In the genomic region with DNA sequence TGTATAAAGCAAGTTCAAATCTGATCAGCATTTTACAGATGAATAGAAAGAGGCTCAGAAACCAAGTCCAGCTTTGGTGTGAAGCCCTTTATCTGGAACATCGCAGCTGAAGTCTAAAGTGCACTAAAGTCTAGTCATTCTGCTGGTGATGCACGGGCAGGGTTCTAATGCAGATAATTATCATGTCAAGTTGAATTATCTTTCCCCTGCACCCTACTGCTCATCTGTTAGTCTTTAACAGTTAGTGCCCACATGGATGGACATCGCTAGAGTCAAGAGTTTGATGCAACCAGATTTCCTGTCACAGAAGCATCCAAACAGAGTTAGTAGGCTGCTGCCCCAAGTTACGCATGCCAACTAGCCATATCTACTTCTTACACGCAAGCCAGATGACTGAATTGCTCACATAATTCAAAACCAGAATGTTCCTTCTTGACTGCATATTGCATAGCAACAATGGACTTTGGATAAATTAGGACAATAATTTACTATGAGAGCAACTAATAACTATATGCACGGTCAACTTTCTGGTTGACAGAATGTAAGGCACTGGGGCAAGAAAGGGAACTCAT, we compare ENCODE assay signal across 8 cellular contexts. TPM values are rescaled to one million over a fixed set of nuclear protein-coding genes. Genes with fewer than 3 reads are reported as not detected.
DNase-seq lines count a peak whose midpoint lies in the region; ATAC-seq and TF ChIP-seq lines count a peak whose summit lies in the region.

No MANE protein-coding gene starts in this region.

- H3K36me3 Mint-ChIP-seq in activated naive CD4-positive, alpha-beta T cell treated with anti-CD3 and anti-CD28 coated beads, Interleukin-2, amount 10 ng/mL, durations not matched to agents 7 days and 5 days = peaks cover 6% of the 10 kb centered on the region
- no peaks in the 10 kb centered on the region for H3K36me3 Mint-ChIP-seq in T-cell

- no peaks in the 10 kb centered on the region for H3K27me3 ChIP-seq in stomach smooth muscle (ENCODE audit: control insufficient read depth in 1 of 2, insufficient read depth in 2 of 2, low read length in 2 of 2)

- peak overlapping the region in 1 of 2 donors; percentile 22 for H3K4me3 ChIP-seq in foreskin fibroblast (ENCODE audit: low read depth in 1 of 2, low read length in 2 of 2)
- peak overlapping the region; percentile 17 to 46 for H3K4me3 ChIP-seq in stomach smooth muscle (ENCODE audit: low read length in 2 of 2)

- no peaks in the 10 kb centered on the region for H3K9me3 ChIP-seq in stomach smooth muscle (ENCODE audit: control insufficient read depth in 2 of 2, low read length in 2 of 2)

- peaks cover 7% of the 10 kb centered on the region for H3K27me3 Mint-ChIP-seq in activated naive CD4-positive, alpha-beta T cell treated with anti-CD3 and anti-CD28 coated beads, Interleukin-2, amount 10 ng/mL, durations not matched to agents 7 days and 5 days
- peaks cover 14 to 15% of the 10 kb centered on the region in 2 donors for H3K27me3 Mint-ChIP-seq in T-cell

- H3K27ac ChIP-seq in stomach smooth muscle (ENCODE audit: low read length) = no peak overlapping the region

- H3K9me3 Mint-ChIP-seq in activated naive CD4-positive, alpha-beta T cell treated with anti-CD3 and anti-CD28 coated beads, Interleukin-2, amount 10 ng/mL, durations not matched to agents 7 days and 5 days = no peaks in the 10 kb centered on the region
- no peaks in the 10 kb centered on the region for H3K9me3 Mint-ChIP-seq in T-cell

- no peak for DNase-seq in activated naive CD4-positive, alpha-beta T cell treated with anti-CD3 and anti-CD28 coated beads, Interleukin-2, amount 10 ng/mL, durations not matched to agents 7 days and 5 days
- no peak for DNase-seq in activated naive CD4-positive, alpha-beta T cell (lab: John Stamatoyannopoulos, UW)
- DNase-seq in T-cell (no peak), foreskin fibroblast (peak; percentile 32 to 59), retina (no peak), HuH-7 (ENCODE audit: low spot score) (no peak)

- peak overlapping the region; percentile 28 for H3K4me3 Mint-ChIP-seq in activated naive CD4-positive, alpha-beta T cell treated with anti-CD3 and anti-CD28 coated beads, Interleukin-2, amount 10 ng/mL, durations not matched to agents 7 days and 5 days
- peak overlapping the region; percentile 46 to 97 (median 57) for H3K4me3 Mint-ChIP-seq in T-cell

- TF ChIP-seq CTCF in foreskin fibroblast (IDR thresholded peaks at IDR 0.05; ENCODE audit: low read depth, low read length) = no peak

- H3K4me1 Mint-ChIP-seq in activated naive CD4-positive, alpha-beta T cell treated with anti-CD3 and anti-CD28 coated beads, Interleukin-2, amount 10 ng/mL, durations not matched to agents 7 days and 5 days = peaks cover 42% of the 10 kb centered on the region
- H3K4me1 Mint-ChIP-seq in T-cell = peaks cover 29 to 42% (median 41%) of the 10 kb centered on the region in 3 donors

- POLR2A ChIA-PET in T-cell (lab: Charles Lee) = no interaction called here

- CTCF ChIA-PET in activated naive CD4-positive, alpha-beta T cell treated with anti-CD3 and anti-CD28 coated beads, Interleukin-2, amount 10 ng/mL, durations not matched to agents 7 days and 5 days (lab: Charles Lee) = interaction anchor here (1.5 to 6.0 kb wide), 3 partner anchors 16 to 598 kb away, joined by 3 to 36 read pairs (median 4); a partner anchor contains a TSS
- CTCF ChIA-PET in T-cell (lab: Charles Lee) = interaction anchor here (0.6 to 1.4 kb wide), 5 partner anchors 18 to 1227 kb away, joined by 3 read pairs; a partner anchor contains a TSS

- no peak overlapping the region for H3K9ac ChIP-seq in stomach smooth muscle (ENCODE audit: low read length in 2 of 2)

- no peak overlapping the region for H3K27ac Mint-ChIP-seq in activated naive CD4-positive, alpha-beta T cell treated with anti-CD3 and anti-CD28 coated beads, Interleukin-2, amount 10 ng/mL, durations not matched to agents 7 days and 5 days
- peak overlapping the region in 1 of 2 donors; percentile 11 for H3K27ac Mint-ChIP-seq in T-cell

- no peaks in the 10 kb centered on the region for H3K36me3 ChIP-seq in stomach smooth muscle (ENCODE audit: control insufficient read depth in 2 of 2, insufficient read depth in 2 of 2, low read length in 2 of 2)

- no peak for ATAC-seq in T-cell (replicated peaks in 1 of 4)
- ATAC-seq in GM18873 (IDR thresholded peaks at IDR 0.05; ENCODE audit: low FRiP score, unreplicated experiment) = no peak

- peaks cover 16% of the 10 kb centered on the region for H3K4me1 ChIP-seq in stomach smooth muscle (ENCODE audit: control insufficient read depth, insufficient read depth, low read length)

RNA-seq across cellular contexts. Expression of a gene that starts 1.6 kb away (rescaled TPM):
- 10 to 100 TPM; 35.6 to 44.8 (median 42.1) TPM for total RNA-seq in T-cell

RNA-seq across cellular contexts. Expression of a gene that starts 17.8 kb away (rescaled TPM):
- total RNA-seq in T-cell = 1 to 10 TPM; 2.9 to 5.0 (median 3.8) TPM

RNA-seq across cellular contexts. Expression of a gene that starts 56.8 kb away (rescaled TPM):
- total RNA-seq in T-cell = not detected

Comparison
In these comparisons a context has a peak if more than half of its experiments do, and no peak if none do; other contexts are left out.
1. DNase-seq: peak in foreskin fibroblast (2 of 2); none in activated naive CD4-positive, alpha-beta T cell treated with anti-CD3 and anti-CD28 coated beads, Interleukin-2, amount 10 ng/mL, durations not matched to agents 7 days and 5 days (single experiment), activated naive CD4-positive, alpha-beta T cell (0 of 4), T-cell (0 of 34), retina (single experiment) and HuH-7 (single experiment).